8 cellular contexts compared by ENCODE assay signal in the genomic region with DNA sequence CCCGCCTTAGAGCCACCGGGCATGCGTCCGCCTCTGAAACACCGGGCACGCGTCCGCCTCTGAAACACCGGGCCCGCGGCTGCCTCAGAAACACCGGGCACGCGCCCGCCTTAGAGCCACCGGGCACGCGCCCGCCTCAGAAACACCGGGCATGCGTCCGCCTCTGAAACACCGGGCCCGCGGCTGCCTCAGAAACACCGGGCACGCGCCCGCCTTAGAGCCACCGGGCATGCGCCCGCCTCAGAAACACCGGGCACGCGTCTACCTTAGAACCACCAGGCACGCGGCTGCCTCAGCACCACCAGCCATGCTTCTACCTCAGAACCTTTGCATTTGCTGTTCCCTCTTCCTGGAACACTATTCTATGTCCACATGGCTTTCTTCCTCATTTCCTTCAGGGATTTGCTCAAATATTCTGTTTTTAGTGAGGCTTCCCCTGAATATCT.
A peak's percentile ranks its signal among the peaks of the same experiment; 100 is the strongest.
DNase-seq lines count a peak whose midpoint lies in the region; ATAC-seq, FAIRE-seq and TF ChIP-seq lines count a peak whose summit lies in the region.
"Not testable (repeated sequence)": the region's sequence is repeated elsewhere in the genome, so short reads cannot be mapped to it uniquely, and the experiment has no call there.

No MANE protein-coding gene starts in this region.

- in situ Hi-C loops in GM13976 (cut with MboI; ENCODE audit: low sequenced_read_pairs, unreplicated experiment); brain microvascular endothelial cell (cut with HindIII; ENCODE audit: low pct_ligation_motif_present, low sequenced_read_pairs): not testable (repeated sequence)

- H3K27ac ChIP-seq in WERI-Rb-1, result peak overlapping the region; percentile 75
- not testable (repeated sequence) for H3K27ac ChIP-seq in brain microvascular endothelial cell

- not testable (repeated sequence) for TF ChIP-seq CTCF in GM13976 (IDR thresholded peaks at IDR 0.05; ENCODE audit: borderline replicate concordance, control extremely low read depth, extremely low read depth, insufficient read depth, missing control alignments); WERI-Rb-1 (IDR thresholded peaks at IDR 0.05; ENCODE audit: low read depth, low read length); brain microvascular endothelial cell (IDR thresholded peaks at IDR 0.05; ENCODE audit: low read depth, low read length, missing control alignments); retinal pigment epithelial cell (conservative IDR thresholded peaks at IDR 0.05; ENCODE audit: low read depth, low read length)

- FAIRE-seq in urothelium cell line (lab: Jason Lieb, UNC), result not testable (repeated sequence)

- H3K9me3 ChIP-seq in WERI-Rb-1 (ENCODE audit: severe bottlenecking), result not testable (repeated sequence)

- not testable (repeated sequence) for H3K27me3 ChIP-seq in WERI-Rb-1 (ENCODE audit: insufficient read depth, low read depth, severe bottlenecking); brain microvascular endothelial cell (replicated peaks)

- DNase-seq in GM13976 (ENCODE audit: low spot score), result peak; percentile 59
- peak; percentile 85 for DNase-seq in NCI-H2227 (lab: John Stamatoyannopoulos, UW; ENCODE audit: unreplicated experiment)
- DNase-seq in WERI-Rb-1, result peak; percentile 71
- DNase-seq in brain microvascular endothelial cell, result peak; percentile 56
- DNase-seq in retinal pigment epithelial cell (ENCODE audit: low read depth), result not testable (repeated sequence)
- DNase-seq in urothelium cell line (ENCODE audit: low spot score), result peak; percentile 41

- H3K4me3 ChIP-seq in WERI-Rb-1 (ENCODE audit: low read depth, low read length) (peak overlapping the region; percentile 68), brain microvascular endothelial cell (ENCODE audit: low read depth, low read length) (peak overlapping the region; percentile 62), iPS-11a (ENCODE audit: low read depth, low read length) (peak overlapping the region; percentile 51), retinal pigment epithelial cell (ENCODE audit: low read length) (peak overlapping the region; percentile 63)

- not testable (repeated sequence) for H3K36me3 ChIP-seq in WERI-Rb-1; brain microvascular endothelial cell (replicated peaks)

- peak; percentile 69 for ATAC-seq in HG03103 (IDR thresholded peaks at IDR 0.05; ENCODE audit: low read depth, unreplicated experiment)
